In genomic region chr1:94828251-94828650, GRCh38 we compare ENCODE assay signal across 29 cellular contexts. TPM values are rescaled to one million over a fixed set of nuclear protein-coding genes. Genes with fewer than 3 reads are reported as not detected.
"Had no signal": no experiment of that assay in that cellular context is flagged by ENCODE, and none has a peak within 500 bp of the region (broad histone marks: within the 10 kb centered on the region; RNA-seq: fewer than 3 reads in every experiment).

No MANE protein-coding gene starts in this region.

- H3K27me3 ChIP-seq: breast epithelium, MG63, Peyer's patch had no signal

- H3K4me1 ChIP-seq: breast epithelium, Peyer's patch had no signal

- H3K27ac ChIP-seq: breast epithelium, Peyer's patch had no signal

- DNase-seq: activated B cell treated with CpG ODN at 0.5 μM for 24 hours; activated CD4-positive, alpha-beta T cell treated with anti-CD3 and anti-CD28 coated beads for 1 hour; activated CD4-positive, alpha-beta T cell treated with anti-CD3 and anti-CD28 coated beads, Interleukin-2, amount 10 ng/mL, durations not matched to agents 24 days and 14 days; activated CD4-positive, alpha-beta T cell treated with anti-CD3 and anti-CD28 coated beads, Interleukin-2, amount 50 U/mL, for 48 hours; activated CD8-positive, alpha-beta memory T cell treated with anti-CD3 and anti-CD28 coated beads, Interleukin-2, amount 10 ng/mL, durations not matched to agents 7 days and 5 days; activated effector memory CD4-positive, alpha-beta T cell treated with Interleukin-2 at 50 U/mL for 16 hours; activated naive CD4-positive, alpha-beta T cell; activated T-cell treated with anti-CD3 and anti-CD28 coated beads, Interleukin-2, amount 50 U/mL, for 24 hours; aorta; central memory CD4-positive, alpha-beta T cell; KG1; MG63; MV-4-11; NCI-H1092 treated with DMSO at 0.1 percent for 48 hours; NCI-H1417 treated with DMSO at 0.1 percent for 48 hours; NCI-H1694; NCI-H2029; NCI-H2107; NCI-H2171 treated with DMSO at 0.1 percent for 48 hours; NCI-H226; NCI-H526; NK-92 treated with Interleukin-12 subunit alpha and Interleukin-12 subunit beta, amount 100 ng/mL, for 24 hours; OCI-M1; Peyer's patch; SHP77 treated with DMSO at 0.1 percent for 48 hours; T-helper 17 cell; T1000 had no signal

- H3K4me3 ChIP-seq: breast epithelium, MG63, Peyer's patch had no signal

- H3K9me3 ChIP-seq: breast epithelium, MG63, Peyer's patch had no signal

- ATAC-seq: activated CD8-positive, alpha-beta memory T cell treated with anti-CD3 and anti-CD28 coated beads, Interleukin-2, amount 10 ng/mL, durations not matched to agents 7 days and 5 days; T-helper 17 cell had no signal

- H3K36me3 ChIP-seq: breast epithelium, MG63 had no signal

RNA-seq across cellular contexts. Expression of gene SLC44A3, which starts 8.1 kb away (rescaled TPM):
- total RNA-seq: activated B cell treated with CpG ODN at 0.5 μM for 24 hours; activated CD4-positive, alpha-beta T cell treated with anti-CD3 and anti-CD28 coated beads, Interleukin-2, amount 10 ng/mL, durations not matched to agents 24 days and 14 days; activated CD8-positive, alpha-beta memory T cell treated with anti-CD3 and anti-CD28 coated beads, Interleukin-2, amount 10 ng/mL, durations not matched to agents 7 days and 5 days; activated T-helper 1 cell treated with anti-CD3 and anti-CD28 coated beads, Interleukin-12 subunit alpha, Interleukin-12 subunit beta, Interleukin-2, Interleukin-4 antibody, amounts not matched to agents 30 ng/mL and 10 ng/mL and 1 ng/mL, durations not matched to agents 14 hours and 24 hours and 36 hours had no signal
